ENCODE assay signal across 10 cellular contexts in the genomic region with DNA sequence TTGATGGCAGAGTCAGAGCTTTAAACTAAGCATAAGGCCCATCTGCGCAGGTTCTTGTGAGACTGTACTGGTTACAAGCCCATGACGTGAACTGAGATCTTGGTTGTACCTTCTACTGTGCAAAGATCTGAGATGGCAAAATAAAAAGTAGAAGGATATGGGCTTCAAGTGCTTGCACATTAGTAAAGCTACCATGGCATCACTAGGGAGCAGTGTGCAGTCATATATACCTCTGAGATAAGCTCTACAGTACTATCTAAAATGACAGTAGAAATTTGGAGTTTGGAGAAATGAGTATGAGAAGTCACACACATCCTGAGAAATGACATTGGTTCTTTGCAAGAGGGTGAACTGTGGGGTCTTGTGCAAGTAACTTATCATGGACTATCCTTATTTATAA.
DNase-seq lines count a peak whose midpoint lies in the region; ATAC-seq, FAIRE-seq and TF ChIP-seq lines count a peak whose summit lies in the region.
"Had no signal": no experiment of that assay in that cellular context is flagged by ENCODE, and none has a peak within 500 bp of the region (broad histone marks: within the 10 kb centered on the region; RNA-seq: fewer than 3 reads in every experiment).

No MANE protein-coding gene starts in this region.

- no peak for TF ChIP-seq POLR2A in right lobe of liver (IDR thresholded peaks at IDR 0.05)

- no peaks in the 10 kb centered on the region for H3K4me1 Mint-ChIP-seq in stimulated activated naive CD8-positive, alpha-beta T cell treated with anti-CD3 and anti-CD28 coated beads, Interleukin-15, amount 100 ng/mL, for 72 hours
- H3K4me1 Mint-ChIP-seq: natural killer cell had no signal

- no peaks in the 10 kb centered on the region for H3K4me1 ChIP-seq in right lobe of liver
- H3K4me1 ChIP-seq in HAP-1, result no peaks in the 10 kb centered on the region

- in situ Hi-C loops in brain microvascular endothelial cell (cut with HindIII; ENCODE audit: low pct_ligation_motif_present, low sequenced_read_pairs), result no loop called here
- in situ Hi-C loops in HAP-1 (cut with MboI; ENCODE audit: low sequenced_read_pairs), result no loop called here

- no peak overlapping the region for H3K27ac Mint-ChIP-seq in stimulated activated naive CD8-positive, alpha-beta T cell treated with anti-CD3 and anti-CD28 coated beads, Interleukin-15, amount 100 ng/mL, for 72 hours
- H3K27ac Mint-ChIP-seq: natural killer cell had no signal

- peak; percentile 63 to 82 (median 79) for ATAC-seq in right lobe of liver
- no peak for ATAC-seq in stimulated activated naive CD8-positive, alpha-beta T cell treated with anti-CD3 and anti-CD28 coated beads, Interleukin-15, Interleukin-2, amounts not matched to agents 100 U/mL and 50 U/mL, for 24 hours
- ATAC-seq in stimulated activated naive CD8-positive, alpha-beta T cell treated with anti-CD3 and anti-CD28 coated beads, Interleukin-15, amount 100 ng/mL, for 72 hours, result no peak

- FAIRE-seq in D721Med (lab: Jason Lieb, UNC), result no peak
- FAIRE-seq: colon had no signal

- H3K9me3 ChIP-seq in right lobe of liver (no peaks in the 10 kb centered on the region), HAP-1 (no peaks in the 10 kb centered on the region)

- no peak for DNase-seq in D721Med (ENCODE audit: insufficient read length, low spot score)
- DNase-seq in LNCaP clone FGC (ENCODE audit: low read depth), result no peak
- peak; percentile 65 for DNase-seq in brain microvascular endothelial cell
- no peak for DNase-seq in right lobe of liver
- DNase-seq in stimulated activated naive CD8-positive, alpha-beta T cell treated with anti-CD3 and anti-CD28 coated beads, Interleukin-15, Interleukin-2, amounts not matched to agents 100 U/mL and 50 U/mL, for 24 hours, result no peak
- no peak for DNase-seq in stimulated activated naive CD4-positive, alpha-beta T cell (lab: John Stamatoyannopoulos, UW)
- DNase-seq in stimulated activated naive CD8-positive, alpha-beta T cell treated with anti-CD3 and anti-CD28 coated beads, Interleukin-15, amount 100 ng/mL, for 72 hours, result no peak
- no peak for DNase-seq in HAP-1 (ENCODE audit: low spot score in 2 of 2)
- DNase-seq: natural killer cell had no signal

- no peaks in the 10 kb centered on the region for H3K27me3 ChIP-seq in brain microvascular endothelial cell (replicated peaks)
- no peaks in the 10 kb centered on the region for H3K27me3 ChIP-seq in right lobe of liver
- H3K27me3 ChIP-seq in HAP-1 (ENCODE audit: low read depth), result no peaks in the 10 kb centered on the region

- H3K27me3 Mint-ChIP-seq in stimulated activated naive CD8-positive, alpha-beta T cell treated with anti-CD3 and anti-CD28 coated beads, Interleukin-15, amount 100 ng/mL, for 72 hours, result no peaks in the 10 kb centered on the region

- intact Hi-C loops in right lobe of liver (cut with DNase I), result no loop called here

- peak; percentile 75 for TF ChIP-seq CTCF in D721Med (IDR thresholded peaks at IDR 0.05; ENCODE audit: insufficient read depth, missing control alignments)
- TF ChIP-seq CTCF in LNCaP clone FGC (IDR thresholded peaks at IDR 0.05; ENCODE audit: control insufficient read depth, extremely low read depth, insufficient read depth), result peak; percentile 59
- peak; percentile 50 for TF ChIP-seq CTCF in brain microvascular endothelial cell (IDR thresholded peaks at IDR 0.05; ENCODE audit: low read depth, low read length, missing control alignments)
- peak in 3 of 4 donors; percentile 4 to 41 (median 37) for TF ChIP-seq CTCF in right lobe of liver (IDR thresholded peaks at IDR 0.05)

- H3K9me3 Mint-ChIP-seq in stimulated activated naive CD8-positive, alpha-beta T cell treated with anti-CD3 and anti-CD28 coated beads, Interleukin-15, amount 100 ng/mL, for 72 hours, result peaks cover 0 to 4% of the 10 kb centered on the region in 2 donors

- H3K4me3 ChIP-seq in LNCaP clone FGC (ENCODE audit: low read depth, low read length), result no peak overlapping the region
- H3K4me3 ChIP-seq in brain microvascular endothelial cell (ENCODE audit: low read depth, low read length), result no peak overlapping the region
- no peak overlapping the region for H3K4me3 ChIP-seq in right lobe of liver
- no peak overlapping the region for H3K4me3 ChIP-seq in HAP-1

- 56% methylated on average over 2 of the region's 2 CpGs for WGBS in right lobe of liver (ENCODE audit: insufficient coverage, low coverage, low lambda C conversion rate, missing lambda C conversion rate)

- H3K4me3 Mint-ChIP-seq in stimulated activated naive CD8-positive, alpha-beta T cell treated with anti-CD3 and anti-CD28 coated beads, Interleukin-15, amount 100 ng/mL, for 72 hours, result no peak overlapping the region
- H3K4me3 Mint-ChIP-seq: natural killer cell had no signal

- no peak overlapping the region for H3K27ac ChIP-seq in brain microvascular endothelial cell
- H3K27ac ChIP-seq in right lobe of liver, result no peak overlapping the region

- H3K36me3 ChIP-seq in brain microvascular endothelial cell (replicated peaks) (no peaks in the 10 kb centered on the region), right lobe of liver (no peaks in the 10 kb centered on the region), HAP-1 (replicated peaks) (no peaks in the 10 kb centered on the region)

Comparison
In these comparisons a context has a peak if more than half of its experiments do, and no peak if none do; other contexts are left out.
1. ATAC-seq: peak in right lobe of liver (4 of 4); none in stimulated activated naive CD8-positive, alpha-beta T cell treated with anti-CD3 and anti-CD28 coated beads, Interleukin-15, Interleukin-2, amounts not matched to agents 100 U/mL and 50 U/mL, for 24 hours (single experiment) and stimulated activated naive CD8-positive, alpha-beta T cell treated with anti-CD3 and anti-CD28 coated beads, Interleukin-15, amount 100 ng/mL, for 72 hours (single experiment).
2. Peak in every context shown above with its lines, with median percentiles within 50 percentile points of each other: CTCF ChIP-seq.